Comparison of ENCODE assay signal across 14 cellular contexts in the genomic region with DNA sequence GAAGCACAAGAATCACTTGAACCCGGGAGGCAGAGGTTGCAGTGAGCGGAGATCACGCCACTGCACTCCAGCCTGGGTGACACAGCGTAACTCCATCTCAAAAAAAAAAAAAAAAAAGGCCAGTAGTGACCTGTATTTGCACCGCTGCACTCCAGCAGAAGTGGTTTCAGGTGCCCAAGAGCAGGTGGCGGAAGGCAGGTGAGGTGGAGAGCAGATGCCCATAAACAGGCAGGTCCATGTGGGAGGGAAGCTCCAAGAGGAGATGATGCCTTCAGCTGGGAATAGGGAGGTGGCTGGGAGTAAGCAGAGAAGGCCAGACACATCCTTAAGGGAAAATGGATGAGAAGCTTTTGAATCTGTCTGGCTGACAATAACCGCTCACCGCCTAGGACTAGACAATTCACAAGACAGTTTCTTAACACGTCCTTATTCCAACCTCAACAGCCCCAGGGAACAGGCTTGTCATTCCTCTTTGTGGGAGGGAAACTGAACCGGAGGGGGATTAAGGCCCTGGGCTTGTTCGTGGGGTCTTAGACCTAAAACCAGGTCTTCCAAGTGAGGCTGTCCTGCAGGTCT. TPM values are rescaled to one million over a fixed set of nuclear protein-coding genes. Genes with fewer than 3 reads are reported as not detected.
A peak's percentile ranks its signal among the peaks of the same experiment; 100 is the strongest.
DNase-seq lines count a peak whose midpoint lies in the region; TF ChIP-seq lines count a peak whose summit lies in the region.
"Had no signal": no experiment of that assay in that cellular context is flagged by ENCODE, and none has a peak within 500 bp of the region (broad histone marks: within the 10 kb centered on the region; RNA-seq: fewer than 3 reads in every experiment).

No MANE protein-coding gene starts in this region.

- H3K27ac Mint-ChIP-seq in activated naive CD8-positive, alpha-beta T cell, result peak overlapping the region; percentile 81
- no peak overlapping the region for H3K27ac Mint-ChIP-seq in activated naive CD8-positive, alpha-beta T cell treated with anti-CD3 and anti-CD28 coated beads for 36 hours
- peak overlapping the region; percentile 91 for H3K27ac Mint-ChIP-seq in type B pancreatic cell

- H3K36me3 ChIP-seq in NT2/D1 (ENCODE audit: insufficient read depth, insufficient read length, low read length), result no peaks in the 10 kb centered on the region
- H3K36me3 ChIP-seq: SJSA1 had no signal

- H3K36me3 Mint-ChIP-seq in activated naive CD8-positive, alpha-beta T cell, result no peaks in the 10 kb centered on the region
- no peaks in the 10 kb centered on the region for H3K36me3 Mint-ChIP-seq in activated naive CD8-positive, alpha-beta T cell treated with anti-CD3 and anti-CD28 coated beads for 36 hours
- H3K36me3 Mint-ChIP-seq in type B pancreatic cell, result no peaks in the 10 kb centered on the region

- peaks cover 7% of the 10 kb centered on the region for H3K4me1 Mint-ChIP-seq in activated naive CD8-positive, alpha-beta T cell (ENCODE audit: low read depth)
- H3K4me1 Mint-ChIP-seq in activated naive CD8-positive, alpha-beta T cell treated with anti-CD3 and anti-CD28 coated beads for 36 hours, result peaks cover 11% of the 10 kb centered on the region
- H3K4me1 Mint-ChIP-seq in type B pancreatic cell (ENCODE audit: unreplicated experiment), result peaks cover 17% of the 10 kb centered on the region

- H3K4me1 ChIP-seq in NT2/D1 (ENCODE audit: insufficient read depth, insufficient read length), result peaks cover 34% of the 10 kb centered on the region

- no peak overlapping the region for H3K4me3 Mint-ChIP-seq in activated naive CD8-positive, alpha-beta T cell
- no peak overlapping the region for H3K4me3 Mint-ChIP-seq in activated naive CD8-positive, alpha-beta T cell treated with anti-CD3 and anti-CD28 coated beads for 36 hours
- H3K4me3 Mint-ChIP-seq in type B pancreatic cell, result peak overlapping the region; percentile 0

- H3K9ac ChIP-seq in NT2/D1 (ENCODE audit: insufficient read length, low read depth), result peak overlapping the region; percentile 14

- TF ChIP-seq CTCF in type B pancreatic cell (conservative IDR thresholded peaks at IDR 0.05), result no peak

- no peak overlapping the region for H3K4me3 ChIP-seq in NT2/D1 (ENCODE audit: insufficient read length, low read depth)
- H3K4me3 ChIP-seq: SJSA1 had no signal

- no peaks in the 10 kb centered on the region for H3K27me3 ChIP-seq in NT2/D1 (ENCODE audit: insufficient read depth, insufficient read length)
- H3K27me3 ChIP-seq: SJSA1 had no signal

- no peak for DNase-seq in activated naive CD8-positive, alpha-beta T cell treated with anti-CD3 and anti-CD28 coated beads for 36 hours
- DNase-seq in NT2/D1 (ENCODE audit: low read depth, low spot score), result no peak
- DNase-seq in kidney tubule cell (ENCODE audit: low spot score), result peak; percentile 68
- DNase-seq in type B pancreatic cell (ENCODE audit: extremely low spot score, unreplicated experiment), result no peak
- DNase-seq in activated CD8-positive, alpha-beta memory T cell treated with anti-CD3 and anti-CD28 coated beads, Interleukin-2, amount 50 U/mL, for 48 hours, result no peak
- no peak for DNase-seq in stimulated activated CD4-positive, alpha-beta T cell treated with anti-CD3 and anti-CD28 coated beads, Interleukin-2, amount 100 ng/mL, for 24 hours
- no peak for DNase-seq in DMS 273 treated with DMSO at 0.1 percent for 48 hours (lab: John Stamatoyannopoulos, UW)
- DNase-seq: activated CD4-positive, CD25-positive, alpha-beta regulatory T cell; cerebellar nuclear complex; islet precursor cell; NCI-H2081 treated with DMSO at 0.1 percent for 48 hours; occipital lobe had no signal

- H3K9me3 Mint-ChIP-seq in activated naive CD8-positive, alpha-beta T cell (ENCODE audit: low read depth), result no peaks in the 10 kb centered on the region
- H3K9me3 Mint-ChIP-seq in activated naive CD8-positive, alpha-beta T cell treated with anti-CD3 and anti-CD28 coated beads for 36 hours, result no peaks in the 10 kb centered on the region
- no peaks in the 10 kb centered on the region for H3K9me3 Mint-ChIP-seq in type B pancreatic cell

- H3K27me3 Mint-ChIP-seq in activated naive CD8-positive, alpha-beta T cell, result no peaks in the 10 kb centered on the region
- H3K27me3 Mint-ChIP-seq in activated naive CD8-positive, alpha-beta T cell treated with anti-CD3 and anti-CD28 coated beads for 36 hours, result peaks cover 3% of the 10 kb centered on the region
- H3K27me3 Mint-ChIP-seq in type B pancreatic cell, result peaks cover 3% of the 10 kb centered on the region

- H3K9me3 ChIP-seq in NT2/D1 (ENCODE audit: insufficient read depth, low read length), result no peaks in the 10 kb centered on the region
- H3K9me3 ChIP-seq: SJSA1 had no signal

RNA-seq across cellular contexts. Expression of a gene that starts 44.0 kb away (rescaled TPM):
- under 1 TPM; 0.10 to 0.52 TPM for total RNA-seq in activated naive CD8-positive, alpha-beta T cell treated with anti-CD3 and anti-CD28 coated beads for 36 hours
- total RNA-seq in type B pancreatic cell (ENCODE audit: low replicate concordance), result 32.4 and 115 TPM in 2 replicates
- total RNA-seq: occipital lobe had no signal

Comparison
In these comparisons a context has a peak if more than half of its experiments do, and no peak if none do; other contexts are left out.
1. RNA of a gene that starts 44.0 kb away (total RNA-seq): 32.4 to 115 TPM in type B pancreatic cell; 0.10 to 0.52 TPM in activated naive CD8-positive, alpha-beta T cell treated with anti-CD3 and anti-CD28 coated beads for 36 hours; every median in the first group is over 10 times any median in the second.